Comparison of ENCODE assay signal across 19 cellular contexts in the genomic region with DNA sequence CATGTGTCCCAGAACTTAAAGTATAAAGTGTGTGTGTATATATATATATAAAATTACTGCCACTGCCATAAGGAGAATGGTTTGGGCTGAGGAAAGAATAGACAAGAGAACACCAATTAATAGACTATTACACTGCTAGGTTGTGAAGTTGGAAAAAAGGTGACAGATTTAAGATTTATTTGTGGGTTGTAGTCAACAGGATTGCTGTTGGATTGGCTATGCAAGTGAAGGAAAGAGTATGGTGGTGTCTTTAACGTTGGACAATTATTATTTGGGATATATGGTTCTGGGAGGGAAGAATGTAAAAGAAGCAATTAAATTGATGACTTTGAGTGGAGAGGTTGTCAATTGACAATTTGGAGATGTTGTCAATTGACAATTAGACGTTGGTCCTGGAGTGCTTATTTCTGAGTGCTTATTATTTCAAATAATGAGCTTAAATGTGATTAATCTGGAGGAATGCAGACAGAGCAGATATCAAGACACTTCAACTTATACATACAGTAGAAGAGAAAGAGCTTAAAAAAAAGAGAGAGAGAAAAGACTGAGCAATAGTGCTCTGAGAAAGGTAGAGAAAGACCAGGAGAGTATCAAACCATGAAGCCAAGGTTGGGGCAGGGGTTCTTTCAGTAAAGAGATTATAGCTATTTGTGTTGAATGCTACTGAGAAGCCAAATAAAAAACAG. TPM values are rescaled to one million over a fixed set of nuclear protein-coding genes. Genes with fewer than 3 reads are reported as not detected.
DNase-seq lines count a peak whose midpoint lies in the region; ATAC-seq, FAIRE-seq and TF ChIP-seq lines count a peak whose summit lies in the region.
"Had no signal": no experiment of that assay in that cellular context is flagged by ENCODE, and none has a peak within 500 bp of the region (broad histone marks: within the 10 kb centered on the region; RNA-seq: fewer than 3 reads in every experiment).

No MANE protein-coding gene starts in this region.

- no peak for TF ChIP-seq EP300 in ovary (IDR thresholded peaks at IDR 0.05)

- 63 to 76% (median 67%) methylated on average over 2 of the region's 2 CpGs for WGBS in ovary, 3 donors

- H3K27me3 ChIP-seq in neutrophil (no peaks in the 10 kb centered on the region), ovary (no peaks in the 10 kb centered on the region)

- H3K4me3 ChIP-seq in neutrophil (ENCODE audit: low read depth in 1 of 2, low read length in 1 of 2): no peak overlapping the region
- H3K4me3 ChIP-seq in ovary: no peak overlapping the region
- H3K4me3 ChIP-seq: GM23338 had no signal

- peak; percentile 9 for FAIRE-seq in GM12892 (lab: Jason Lieb, UNC)
- FAIRE-seq: G401.6, GM12891, HepG2, HTR-8/SVneo had no signal

- DNase-seq in GM12892 (ENCODE audit: insufficient read length) (no peak), amniotic epithelial cell (ENCODE audit: low read depth) (peak; percentile 6), fibroblast of peridontal ligament (ENCODE audit: extremely low read depth) (peak; percentile 7), NOMO-1 treated with dmso at 0.1 percent for 144 hours (lab: John Stamatoyannopoulos, UW; ENCODE audit: unreplicated experiment) (no peak), ovary (no peak)
- DNase-seq: C1 segment of cervical spinal cord; CD4-positive, alpha-beta T cell; DMS79; EL; H7 had no signal

- H3K36me3 ChIP-seq in neutrophil: peaks cover 47% of the 10 kb centered on the region
- H3K36me3 ChIP-seq in ovary: no peaks in the 10 kb centered on the region

- H3K4me1 ChIP-seq in neutrophil (ENCODE audit: control insufficient read depth in 1 of 2, insufficient read depth in 1 of 2, low read depth in 1 of 2, low read length in 1 of 2) (peaks cover 0 to 4% of the 10 kb centered on the region in 2 experiments), ovary (ENCODE audit: insufficient read depth) (no peaks in the 10 kb centered on the region)

- TF ChIP-seq POLR2A in GM12892 (IDR thresholded peaks at IDR 0.05; ENCODE audit: low read depth, low read length) (no peak), ovary (IDR thresholded peaks at IDR 0.05) (no peak)

- H3K27ac ChIP-seq in neutrophil (peak overlapping the region; percentile 37), ovary (no peak overlapping the region)

- no peak for TF ChIP-seq CTCF in neutrophil (IDR thresholded peaks at IDR 0.05)
- no peak for TF ChIP-seq CTCF in ovary (IDR thresholded peaks at IDR 0.05)

- H3K9me3 ChIP-seq in neutrophil (no peaks in the 10 kb centered on the region), ovary (no peaks in the 10 kb centered on the region)

- intact Hi-C loops in ovary (cut with DNase I): no loop called here

- no peak for ATAC-seq in HG03565 (IDR thresholded peaks at IDR 0.05; ENCODE audit: unreplicated experiment)
- ATAC-seq: GM23338, HepG2 had no signal

RNA-seq across cellular contexts. Expression of a gene that starts 9.8 kb away (rescaled TPM):
- 0.70 TPM for polyA plus RNA-seq in GM12892 (2012; ENCODE audit: missing spikeins)
- total RNA-seq in ovary: 1 to 10 TPM in 5 of 7 donors, under 1 TPM in 2; 0.50 to 7.4 (median 2.4) TPM
- 1 to 10 TPM in 1 of 2 donors, under 1 TPM in 1; 0.86 to 2.4 TPM for polyA plus RNA-seq in ovary
- total RNA-seq: A172, B cell, HepG2 had no signal
- polyA plus RNA-seq: HepG2 had no signal

Comparison
In these comparisons a context has a peak if more than half of its experiments do, and no peak if none do; other contexts are left out.
1. DNase-seq: peak in amniotic epithelial cell (single experiment) and fibroblast of peridontal ligament (single experiment); none in GM12892 (single experiment), NOMO-1 treated with dmso at 0.1 percent for 144 hours (single experiment) and ovary (0 of 5).